ENCODE assay signal across 4 cellular contexts in the genomic region with DNA sequence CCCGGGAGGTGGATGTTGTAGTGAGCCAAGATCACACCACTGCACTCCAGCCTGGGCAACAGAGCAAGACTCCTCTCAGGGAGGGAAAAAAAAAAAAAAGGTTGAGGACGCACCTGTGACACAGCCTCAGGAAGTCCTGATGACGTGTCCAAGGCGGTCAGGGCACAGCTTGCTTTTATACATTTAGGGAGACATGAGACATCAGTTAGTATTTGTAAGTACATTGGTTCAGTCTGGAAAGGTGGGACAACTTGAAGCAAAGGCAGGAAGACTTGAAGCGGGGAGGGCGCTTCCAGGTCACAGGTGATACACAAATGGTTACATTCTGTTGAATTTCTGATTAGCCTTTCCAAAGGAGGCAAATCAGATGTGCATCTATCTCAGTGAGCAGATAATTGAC. TPM values are rescaled to one million over a fixed set of nuclear protein-coding genes. Genes with fewer than 3 reads are reported as not detected.
DNase-seq lines count a peak whose midpoint lies in the region; FAIRE-seq and TF ChIP-seq lines count a peak whose summit lies in the region.
"Not testable (repeated sequence)": the region's sequence is repeated elsewhere in the genome, so short reads cannot be mapped to it uniquely, and the experiment has no call there.

No MANE protein-coding gene starts in this region.

- FAIRE-seq in bronchial epithelial cell (lab: Jason Lieb, UNC) = not testable (repeated sequence)

- DNase-seq in ELR (ENCODE audit: low read depth) = peak; percentile 37
- peak; percentile 31 for DNase-seq in RPMI8226
- peak; percentile 24 for DNase-seq in bronchial epithelial cell (ENCODE audit: low read depth)
- peak; percentile 42 for DNase-seq in epithelial cell of esophagus (ENCODE audit: low read depth)

- not testable (repeated sequence) for H3K4me3 ChIP-seq in bronchial epithelial cell (ENCODE audit: low read depth, low read length); epithelial cell of esophagus (ENCODE audit: low read length)

- H3K36me3 ChIP-seq in bronchial epithelial cell (ENCODE audit: control insufficient read depth, insufficient read depth, low read length) = not testable (repeated sequence)

- TF ChIP-seq CTCF in bronchial epithelial cell (IDR thresholded peaks at IDR 0.05; ENCODE audit: insufficient read depth, low read length, severe bottlenecking); epithelial cell of esophagus (IDR thresholded peaks at IDR 0.05; ENCODE audit: insufficient read depth, low read depth, low read length, missing control alignments): not testable (repeated sequence)

- not testable (repeated sequence) for H3K27me3 ChIP-seq in bronchial epithelial cell (ENCODE audit: control insufficient read depth, insufficient read depth, low read length)

RNA-seq across cellular contexts. Expression of a gene that starts 5.0 kb away (rescaled TPM):
- 10.0 and 10.3 TPM in 2 replicates for total RNA-seq in bronchial epithelial cell

RNA-seq across cellular contexts. Expression of a gene that starts 23.6 kb away (rescaled TPM):
- 1.3 and 2.0 TPM in 2 replicates for total RNA-seq in bronchial epithelial cell

RNA-seq across cellular contexts. Expression of a gene that starts 46.5 kb away (rescaled TPM):
- 45.3 and 67.5 TPM in 2 replicates for total RNA-seq in bronchial epithelial cell
